In genomic region chr14:79602023-79602422, GRCh38 we compare ENCODE assay signal across 18 cellular contexts.
DNase-seq lines count a peak whose midpoint lies in the region; ATAC-seq and TF ChIP-seq lines count a peak whose summit lies in the region.
"Had no signal": no experiment of that assay in that cellular context is flagged by ENCODE, and none has a peak within 500 bp of the region (broad histone marks: within the 10 kb centered on the region; RNA-seq: fewer than 3 reads in every experiment).

No MANE protein-coding gene starts in this region.

- no peak overlapping the region for H3K4me3 Mint-ChIP-seq in CD8-positive, alpha-beta memory T cell
- H3K4me3 Mint-ChIP-seq: CD4-positive, CD25-positive, alpha-beta regulatory T cell; GM23338; HFFc6; IgD-negative memory B cell had no signal

- DNase-seq in G401 (ENCODE audit: low spot score), result peak; percentile 44
- no peak for DNase-seq in PC-3
- no peak for DNase-seq in mucosa of descending colon
- no peak for DNase-seq in NCI-H2196 treated with DMSO at 0.1 percent for 48 hours (lab: John Stamatoyannopoulos, UW; ENCODE audit: unreplicated experiment)
- no peak for DNase-seq in CD8-positive, alpha-beta memory T cell
- DNase-seq in psoas muscle, result no peak
- DNase-seq: ACHN; BE2C; C1 segment of cervical spinal cord; Caco-2; CD4-positive, CD25-positive, alpha-beta regulatory T cell; GDM1; HCEC 1CT; HFFc6 had no signal

- no peak overlapping the region for H3K9ac ChIP-seq in PC-3 (ENCODE audit: low read length)

- BruUV-seq in PC-3 (replicated peaks; lab: Mats Ljungman, UMichigan), result no TSS peak

- H3K27me3 Mint-ChIP-seq in CD8-positive, alpha-beta memory T cell, result no peaks in the 10 kb centered on the region
- H3K27me3 Mint-ChIP-seq: CD4-positive, CD25-positive, alpha-beta regulatory T cell; IgD-negative memory B cell had no signal

- CTCF ChIA-PET in HEK293 (lab: Yijun Ruan, JAX), result no interaction called here
- CTCF ChIA-PET in PC-3 (lab: Charles Lee), result interaction anchor here (0.5 kb wide), 1 partner anchor 87 kb away, joined by 3 read pairs; no protein-coding TSS in a partner anchor
- CTCF ChIA-PET in CD8-positive, alpha-beta memory T cell (lab: Charles Lee), result no interaction called here

- in situ Hi-C loops in G401 (cut with HindIII; ENCODE audit: low sequenced_read_pairs), result no loop called here

- H3K27me3 ChIP-seq in PC-3 (ENCODE audit: low read length) (no peaks in the 10 kb centered on the region), psoas muscle (ENCODE audit: insufficient read depth in 3 of 3, low read length in 2 of 3) (no peaks in the 10 kb centered on the region)
- H3K27me3 ChIP-seq in CD8-positive, alpha-beta memory T cell (ENCODE audit: insufficient read depth, low read length, poor library complexity, severe bottlenecking), result no peaks in the 10 kb centered on the region
- H3K27me3 ChIP-seq: BE2C had no signal

- no peak overlapping the region for H3K27ac ChIP-seq in HEK293 (ENCODE audit: extremely low read depth, low read depth, low read length)
- H3K27ac ChIP-seq in PC-3 (ENCODE audit: low read length), result no peak overlapping the region
- H3K27ac ChIP-seq in CD8-positive, alpha-beta memory T cell (ENCODE audit: low read depth, low read length), result no peak overlapping the region
- no peak overlapping the region for H3K27ac ChIP-seq in psoas muscle

- peaks cover 0 to 14% (median 0%) of the 10 kb centered on the region in 5 donors for H3K9me3 Mint-ChIP-seq in CD8-positive, alpha-beta memory T cell

- no peaks in the 10 kb centered on the region for H3K36me3 Mint-ChIP-seq in CD8-positive, alpha-beta memory T cell
- H3K36me3 Mint-ChIP-seq: CD4-positive, CD25-positive, alpha-beta regulatory T cell; IgD-negative memory B cell had no signal

- TF ChIP-seq CTCF in HEK293 (tag by site-specific recombination; IDR thresholded peaks at IDR 0.05), result no peak
- no peak for TF ChIP-seq CTCF in PC-3 (conservative IDR thresholded peaks at IDR 0.05; ENCODE audit: low read depth, low read length)
- TF ChIP-seq CTCF in mucosa of descending colon (IDR thresholded peaks at IDR 0.05), result no peak
- TF ChIP-seq CTCF in psoas muscle (IDR thresholded peaks at IDR 0.05), result no peak

- no peak overlapping the region for H2AFZ ChIP-seq in PC-3 (ENCODE audit: low read length)
- H2AFZ ChIP-seq: GM23338 had no signal

- no peaks in the 10 kb centered on the region for H4K20me1 ChIP-seq in PC-3 (ENCODE audit: low read length)

- H3K27ac Mint-ChIP-seq in CD8-positive, alpha-beta memory T cell, result no peak overlapping the region
- H3K27ac Mint-ChIP-seq: CD4-positive, CD25-positive, alpha-beta regulatory T cell; GM23338; HFFc6; IgD-negative memory B cell had no signal

- H3K9me2 ChIP-seq in PC-3 (replicated peaks; ENCODE audit: low read length), result no peaks in the 10 kb centered on the region

- peaks cover 3% of the 10 kb centered on the region; the same call in 1 of the 2 replicates for H3K4me1 ChIP-seq in HEK293 (ENCODE audit: control insufficient read depth, insufficient read depth, low read length)
- H3K4me1 ChIP-seq in PC-3 (ENCODE audit: insufficient read depth, low read length), result no peaks in the 10 kb centered on the region
- no peaks in the 10 kb centered on the region for H3K4me1 ChIP-seq in mucosa of descending colon (ENCODE audit: low read depth)
- H3K4me1 ChIP-seq in CD8-positive, alpha-beta memory T cell (ENCODE audit: insufficient read depth, low read length), result no peaks in the 10 kb centered on the region
- no peaks in the 10 kb centered on the region for H3K4me1 ChIP-seq in psoas muscle
- H3K4me1 ChIP-seq: BE2C had no signal

- no peaks in the 10 kb centered on the region for H3K79me2 ChIP-seq in PC-3 (ENCODE audit: low read length)

- H3K4me3 ChIP-seq in HEK293 (ENCODE audit: low read depth, low read length), result no peak overlapping the region
- no peak overlapping the region for H3K4me3 ChIP-seq in PC-3 (ENCODE audit: low read length)
- H3K4me3 ChIP-seq in mucosa of descending colon, result no peak overlapping the region
- H3K4me3 ChIP-seq in CD8-positive, alpha-beta memory T cell (ENCODE audit: low read length), result no peak overlapping the region
- no peak overlapping the region for H3K4me3 ChIP-seq in psoas muscle
- H3K4me3 ChIP-seq: GM23338 had no signal

- H3K36me3 ChIP-seq in HEK293 (ENCODE audit: control insufficient read depth in 2 of 2, insufficient read depth in 1 of 2, low read length in 2 of 2), result no peaks in the 10 kb centered on the region
- no peaks in the 10 kb centered on the region for H3K36me3 ChIP-seq in PC-3 (ENCODE audit: low read depth, low read length)
- no peaks in the 10 kb centered on the region for H3K36me3 ChIP-seq in mucosa of descending colon (ENCODE audit: low read depth)
- H3K36me3 ChIP-seq in CD8-positive, alpha-beta memory T cell (ENCODE audit: insufficient read depth, low read length), result no peaks in the 10 kb centered on the region
- H3K36me3 ChIP-seq in psoas muscle (ENCODE audit: insufficient read depth in 1 of 2, low read depth in 1 of 2), result no peaks in the 10 kb centered on the region
- H3K36me3 ChIP-seq: BE2C had no signal

- H3F3A ChIP-seq in PC-3 (ENCODE audit: low read length, unreplicated experiment), result no peaks in the 10 kb centered on the region

- POLR2A ChIA-PET in HEK293 (lab: Yijun Ruan, JAX), result no interaction called here
- POLR2A ChIA-PET in PC-3 (lab: Charles Lee; ENCODE audit: unreplicated experiment), result interaction anchor here (0.6 kb wide), 1 partner anchor 106 kb away, joined by 3 read pairs; no protein-coding TSS in a partner anchor
- POLR2A ChIA-PET in CD8-positive, alpha-beta memory T cell (lab: Charles Lee), result no interaction called here

- WGBS in psoas muscle, 3 donors, result 81 to 95% (median 86%) methylated on average over 1 of the region's 1 CpG

- intact Hi-C loops in PC-3 (cut with micrococcal nuclease), result no loop called here
- intact Hi-C loops in mucosa of descending colon (cut with DNase I, micrococcal nuclease), result no loop called here
- intact Hi-C loops in psoas muscle (cut with DNase I), result no loop called here

- no peaks in the 10 kb centered on the region for H3K4me1 Mint-ChIP-seq in CD8-positive, alpha-beta memory T cell
- H3K4me1 Mint-ChIP-seq: CD4-positive, CD25-positive, alpha-beta regulatory T cell; GM23338; IgD-negative memory B cell had no signal

- ATAC-seq in PC-3 (peak; percentile 59), mucosa of descending colon (peak; percentile 93), psoas muscle (no peak)
- ATAC-seq: GM23338, HepG2 had no signal

- no peak overlapping the region for H3K4me2 ChIP-seq in PC-3 (ENCODE audit: low read length)
- H3K4me2 ChIP-seq: GM23338 had no signal

- no peaks in the 10 kb centered on the region for H3K9me3 ChIP-seq in HEK293 (ENCODE audit: control insufficient read depth, insufficient read depth, low read depth, low read length)
- H3K9me3 ChIP-seq in PC-3 (ENCODE audit: low read length), result no peaks in the 10 kb centered on the region
- no peaks in the 10 kb centered on the region for H3K9me3 ChIP-seq in mucosa of descending colon
- H3K9me3 ChIP-seq in CD8-positive, alpha-beta memory T cell (ENCODE audit: low read length), result no peaks in the 10 kb centered on the region
- no peaks in the 10 kb centered on the region for H3K9me3 ChIP-seq in psoas muscle

TF ChIP-seq in HEK293, 187 proteins besides CTCF, POLR2A, EP300 and RAD21:
- TF ChIP-seq ZBTB20 (tag by site-specific recombination; IDR thresholded peaks at IDR 0.05), result peak; percentile 45; the same call in 1 of the 2 replicates
- TF ChIP-seq ZNF785 (tag by site-specific recombination; IDR thresholded peaks at IDR 0.05), result no peak

Comparison
In these comparisons a context has a peak if more than half of its experiments do, and no peak if none do; other contexts are left out.
1. ATAC-seq: peak in PC-3 (single experiment) and mucosa of descending colon (single experiment); none in psoas muscle (0 of 4).